In the genomic region with DNA sequence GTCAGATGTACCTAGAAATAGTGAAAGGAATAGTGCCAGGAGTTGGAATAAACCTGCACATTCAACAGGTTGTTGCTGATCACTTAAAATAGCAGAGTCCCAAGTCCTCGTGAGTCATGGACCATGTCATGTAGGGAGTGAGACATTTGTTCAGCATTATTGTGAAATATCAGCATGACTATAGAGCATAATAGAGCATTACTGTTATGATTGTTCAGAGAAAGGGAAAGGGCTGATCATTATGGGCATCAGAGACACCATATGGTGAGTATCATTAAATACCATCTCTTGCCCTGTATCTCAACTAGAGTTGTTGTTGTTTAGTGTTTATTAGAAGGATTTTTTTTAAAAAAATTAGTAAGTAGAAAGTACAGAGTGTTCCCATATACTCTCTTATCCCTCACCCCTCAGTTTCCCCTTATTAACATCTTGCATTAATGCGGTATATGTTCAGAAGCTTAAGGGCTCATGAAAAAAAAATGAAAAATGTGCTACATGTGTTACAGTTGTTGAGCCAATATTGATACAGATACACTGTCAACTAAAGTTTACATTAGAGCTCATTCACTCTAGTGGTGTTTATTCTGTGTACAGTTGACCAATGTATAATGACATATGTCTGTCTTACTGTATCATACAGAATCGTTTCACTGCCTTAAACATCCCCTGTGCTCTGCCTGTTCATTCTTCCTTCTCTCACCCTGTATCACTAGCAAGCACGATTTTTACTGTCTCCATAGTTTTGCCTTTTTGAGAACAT, we compare ENCODE assay signal across 1 cellular context.
TF ChIP-seq lines count a peak whose summit lies in the region.

No MANE protein-coding gene starts in this region.

TF ChIP-seq in HepG2, 621 proteins besides CTCF, POLR2A, EP300 and RAD21 (continued from another document):
- TF ChIP-seq ZNF281 (CRISPR knock-in tag; IDR thresholded peaks at IDR 0.05; ENCODE audit: borderline replicate concordance) = no peak
- no peak for TF ChIP-seq ZBTB1 (CRISPR knock-in tag; IDR thresholded peaks at IDR 0.05; ENCODE audit: borderline replicate concordance)
- TF ChIP-seq, protein P1, sequence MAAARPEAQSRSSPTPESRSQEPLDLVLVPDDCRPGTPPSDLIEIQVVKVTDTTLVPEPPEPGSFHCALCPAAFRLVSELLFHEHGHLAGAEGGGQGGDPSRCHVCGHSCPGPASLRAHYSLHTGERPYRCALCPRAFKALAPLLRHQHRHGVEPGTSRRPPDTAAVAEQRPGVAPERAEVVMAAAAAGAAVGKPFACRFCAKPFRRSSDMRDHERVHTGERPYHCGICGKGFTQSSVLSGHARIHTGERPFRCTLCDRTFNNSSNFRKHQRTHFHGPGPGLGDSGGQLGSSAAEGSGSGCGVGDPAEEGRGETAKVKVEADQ (CRISPR knock-in tag; IDR thresholded peaks at IDR 0.05; ENCODE audit: borderline replicate concordance) = no peak
- TF ChIP-seq STAT5B (CRISPR knock-in tag; IDR thresholded peaks at IDR 0.05) = no peak
- TF ChIP-seq, protein P2, sequence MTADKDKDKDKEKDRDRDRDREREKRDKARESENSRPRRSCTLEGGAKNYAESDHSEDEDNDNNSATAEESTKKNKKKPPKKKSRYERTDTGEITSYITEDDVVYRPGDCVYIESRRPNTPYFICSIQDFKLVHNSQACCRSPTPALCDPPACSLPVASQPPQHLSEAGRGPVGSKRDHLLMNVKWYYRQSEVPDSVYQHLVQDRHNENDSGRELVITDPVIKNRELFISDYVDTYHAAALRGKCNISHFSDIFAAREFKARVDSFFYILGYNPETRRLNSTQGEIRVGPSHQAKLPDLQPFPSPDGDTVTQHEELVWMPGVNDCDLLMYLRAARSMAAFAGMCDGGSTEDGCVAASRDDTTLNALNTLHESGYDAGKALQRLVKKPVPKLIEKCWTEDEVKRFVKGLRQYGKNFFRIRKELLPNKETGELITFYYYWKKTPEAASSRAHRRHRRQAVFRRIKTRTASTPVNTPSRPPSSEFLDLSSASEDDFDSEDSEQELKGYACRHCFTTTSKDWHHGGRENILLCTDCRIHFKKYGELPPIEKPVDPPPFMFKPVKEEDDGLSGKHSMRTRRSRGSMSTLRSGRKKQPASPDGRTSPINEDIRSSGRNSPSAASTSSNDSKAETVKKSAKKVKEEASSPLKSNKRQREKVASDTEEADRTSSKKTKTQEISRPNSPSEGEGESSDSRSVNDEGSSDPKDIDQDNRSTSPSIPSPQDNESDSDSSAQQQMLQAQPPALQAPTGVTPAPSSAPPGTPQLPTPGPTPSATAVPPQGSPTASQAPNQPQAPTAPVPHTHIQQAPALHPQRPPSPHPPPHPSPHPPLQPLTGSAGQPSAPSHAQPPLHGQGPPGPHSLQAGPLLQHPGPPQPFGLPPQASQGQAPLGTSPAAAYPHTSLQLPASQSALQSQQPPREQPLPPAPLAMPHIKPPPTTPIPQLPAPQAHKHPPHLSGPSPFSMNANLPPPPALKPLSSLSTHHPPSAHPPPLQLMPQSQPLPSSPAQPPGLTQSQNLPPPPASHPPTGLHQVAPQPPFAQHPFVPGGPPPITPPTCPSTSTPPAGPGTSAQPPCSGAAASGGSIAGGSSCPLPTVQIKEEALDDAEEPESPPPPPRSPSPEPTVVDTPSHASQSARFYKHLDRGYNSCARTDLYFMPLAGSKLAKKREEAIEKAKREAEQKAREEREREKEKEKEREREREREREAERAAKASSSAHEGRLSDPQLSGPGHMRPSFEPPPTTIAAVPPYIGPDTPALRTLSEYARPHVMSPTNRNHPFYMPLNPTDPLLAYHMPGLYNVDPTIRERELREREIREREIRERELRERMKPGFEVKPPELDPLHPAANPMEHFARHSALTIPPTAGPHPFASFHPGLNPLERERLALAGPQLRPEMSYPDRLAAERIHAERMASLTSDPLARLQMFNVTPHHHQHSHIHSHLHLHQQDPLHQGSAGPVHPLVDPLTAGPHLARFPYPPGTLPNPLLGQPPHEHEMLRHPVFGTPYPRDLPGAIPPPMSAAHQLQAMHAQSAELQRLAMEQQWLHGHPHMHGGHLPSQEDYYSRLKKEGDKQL (CRISPR knock-in tag; IDR thresholded peaks at IDR 0.05; ENCODE audit: low read depth) = no peak
- TF ChIP-seq, protein P3, sequence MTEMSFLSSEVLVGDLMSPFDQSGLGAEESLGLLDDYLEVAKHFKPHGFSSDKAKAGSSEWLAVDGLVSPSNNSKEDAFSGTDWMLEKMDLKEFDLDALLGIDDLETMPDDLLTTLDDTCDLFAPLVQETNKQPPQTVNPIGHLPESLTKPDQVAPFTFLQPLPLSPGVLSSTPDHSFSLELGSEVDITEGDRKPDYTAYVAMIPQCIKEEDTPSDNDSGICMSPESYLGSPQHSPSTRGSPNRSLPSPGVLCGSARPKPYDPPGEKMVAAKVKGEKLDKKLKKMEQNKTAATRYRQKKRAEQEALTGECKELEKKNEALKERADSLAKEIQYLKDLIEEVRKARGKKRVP (CRISPR knock-in tag; IDR thresholded peaks at IDR 0.05) = 0 out of 4 replicates have a peak, but pooled peaks of 1 of the 2 experiments have one; percentile 31
- no peak for TF ChIP-seq MED1 (CRISPR knock-in tag; IDR thresholded peaks at IDR 0.05)
- TF ChIP-seq FOXM1 (CRISPR knock-in tag; IDR thresholded peaks at IDR 0.05) = no peak
- no peak for TF ChIP-seq ZFYVE20 (CRISPR knock-in tag; IDR thresholded peaks at IDR 0.05; ENCODE audit: borderline replicate concordance, low read depth)
- no peak for TF ChIP-seq TRIM22 (IDR thresholded peaks at IDR 0.05)
